9 cellular contexts compared by ENCODE assay signal in genomic region chr15:100114526-100114925, GRCh38.
DNase-seq lines count a peak whose midpoint lies in the region; ATAC-seq, FAIRE-seq and TF ChIP-seq lines count a peak whose summit lies in the region.
"Had no signal": no experiment of that assay in that cellular context is flagged by ENCODE, and none has a peak within 500 bp of the region (broad histone marks: within the 10 kb centered on the region; RNA-seq: fewer than 3 reads in every experiment).

No MANE protein-coding gene starts in this region.

- CTCF ChIA-PET in GM10248 (lab: Yijun Ruan, JAX): no interaction called here

- TF ChIP-seq CTCF in AG09309 (IDR thresholded peaks at IDR 0.05; ENCODE audit: control insufficient read depth, insufficient read depth, low read depth, low read length, missing control alignments) (no peak), pancreas (IDR thresholded peaks at IDR 0.05) (no peak), GM13976 (IDR thresholded peaks at IDR 0.05; ENCODE audit: borderline replicate concordance, control extremely low read depth, extremely low read depth, insufficient read depth, missing control alignments) (no peak), GM10248 (IDR thresholded peaks at IDR 0.05; ENCODE audit: control extremely low read depth, extremely low read depth, low read depth, missing control alignments) (no peak)

- DNase-seq in AG09309 (ENCODE audit: low read depth): no peak
- peak; percentile 94 for DNase-seq in SW480 (ENCODE audit: low spot score)
- DNase-seq in Right ventricle myocardium superior: peak; percentile 67
- DNase-seq in pancreas: peak in 2 of 6 donors; percentile 27 to 35
- no peak for DNase-seq in GM13976 (ENCODE audit: low spot score)
- DNase-seq in GM10248 (ENCODE audit: extremely low spot score): no peak
- DNase-seq in NCI-H82 treated with DMSO at 0.1 percent for 48 hours (lab: John Stamatoyannopoulos, UW; ENCODE audit: unreplicated experiment): no peak
- DNase-seq in activated CD8-positive, alpha-beta memory T cell treated with anti-CD3 and anti-CD28 coated beads for 24 hours: no peak
- DNase-seq: SK-N-SH had no signal

- intact Hi-C loops in Right ventricle myocardium superior (cut with DNase I) (loop anchor here (10.0 kb wide), 1 partner anchor 220 kb away; no protein-coding TSS in a partner anchor), pancreas (cut with DNase I) (no loop called here)

- no peak for FAIRE-seq in pancreas (lab: Jason Lieb, UNC)

- H3K27ac ChIP-seq in pancreas: peak overlapping the region; percentile 37 to 76 (median 66)

- H3K4me1 ChIP-seq in pancreas: no peaks in the 10 kb centered on the region

- H3K4me3 ChIP-seq in AG09309 (ENCODE audit: control insufficient read depth, low read depth, low read length) (peak overlapping the region; percentile 25), pancreas (peak overlapping the region in 1 of 4 donors; percentile 18)

- POLR2A ChIA-PET in GM10248 (lab: Yijun Ruan, JAX): no interaction called here

- in situ Hi-C loops in GM13976 (cut with MboI; ENCODE audit: low sequenced_read_pairs, unreplicated experiment): no loop called here

- WGBS in pancreas, 2 donors: 45 to 61% methylated on average over 11 of the region's 11 CpGs

- no peaks in the 10 kb centered on the region for H3K9me3 ChIP-seq in pancreas
- H3K9me3 ChIP-seq: SK-N-SH had no signal

- no peaks in the 10 kb centered on the region for H3K27me3 ChIP-seq in pancreas

- ATAC-seq in Right ventricle myocardium superior (ENCODE audit: poor library complexity) (peak; percentile 77), pancreas (peak; percentile 36 to 69 (median 50))

- H3K36me3 ChIP-seq in pancreas: no peaks in the 10 kb centered on the region

Comparison
In these comparisons a context has a peak if more than half of its experiments do, and no peak if none do; other contexts are left out.
1. DNase-seq: peak in SW480 (single experiment) and Right ventricle myocardium superior (single experiment); none in AG09309 (single experiment), GM13976 (single experiment), GM10248 (single experiment), NCI-H82 treated with DMSO at 0.1 percent for 48 hours (single experiment) and activated CD8-positive, alpha-beta memory T cell treated with anti-CD3 and anti-CD28 coated beads for 24 hours (single experiment).